ENCODE assay signal across 30 cellular contexts in genomic region chr17:64171041-64171440, GRCh38. TPM values are rescaled to one million over a fixed set of nuclear protein-coding genes. Genes with fewer than 3 reads are reported as not detected.
DNase-seq lines count a peak whose midpoint lies in the region; ATAC-seq, FAIRE-seq and TF ChIP-seq lines count a peak whose summit lies in the region.
"Had no signal": no experiment of that assay in that cellular context is flagged by ENCODE, and none has a peak within 500 bp of the region (broad histone marks: within the 10 kb centered on the region; RNA-seq: fewer than 3 reads in every experiment).

No MANE protein-coding gene starts in this region.

- intact Hi-C loops in endothelial cell of umbilical vein (cut with micrococcal nuclease): loop anchor here (5.0 kb wide), 1 partner anchor 91 kb away; the partner anchor contains the start of gene TEX2
- intact Hi-C loops in psoas muscle (cut with DNase I): no loop called here

- CTCF ChIA-PET in endothelial cell of umbilical vein (lab: Charles Lee): interaction anchor here (1.4 to 3.3 kb wide), 6 partner anchors 10 to 111 kb away, joined by 3 to 23 read pairs (median 6); no protein-coding TSS in a partner anchor

- no peaks in the 10 kb centered on the region for H3K79me2 ChIP-seq in endothelial cell of umbilical vein (ENCODE audit: control insufficient read depth, insufficient read depth, low read length)

- POLR2A ChIA-PET in endothelial cell of umbilical vein (lab: Charles Lee): interaction anchor here (1.1 to 3.3 kb wide), 2 partner anchors 25 to 93 kb away, joined by 5 to 13 read pairs; no protein-coding TSS in a partner anchor

- peak overlapping the region; percentile 6 for H3K4me2 ChIP-seq in endothelial cell of umbilical vein (ENCODE audit: insufficient read depth, low read length)

- peaks cover 10% of the 10 kb centered on the region for H3K4me1 ChIP-seq in RWPE2 (ENCODE audit: insufficient read depth, poor library complexity, severe bottlenecking)
- peaks cover 37% of the 10 kb centered on the region for H3K4me1 ChIP-seq in endothelial cell of umbilical vein (ENCODE audit: control insufficient read depth, extremely low read depth, insufficient read depth, low read length)
- H3K4me1 ChIP-seq in psoas muscle: peaks cover 52% of the 10 kb centered on the region

- no peak overlapping the region for H2AFZ ChIP-seq in endothelial cell of umbilical vein (ENCODE audit: low read depth, low read length)

- TF ChIP-seq CTCF in RWPE2 (IDR thresholded peaks at IDR 0.05; ENCODE audit: poor library complexity, severe bottlenecking) (no peak), endothelial cell of umbilical vein (IDR thresholded peaks at IDR 0.05; ENCODE audit: extremely low read depth in 1 of 2, insufficient read depth in 1 of 2, low read depth in 1 of 2, low read length in 2 of 2) (no peak), psoas muscle (IDR thresholded peaks at IDR 0.05) (no peak)

- H3K4me3 ChIP-seq in RWPE2 (ENCODE audit: severe bottlenecking) (no peak overlapping the region), endothelial cell of umbilical vein (replicated peaks in 1 of 3; ENCODE audit: insufficient read depth in 1 of 3, low read depth in 1 of 3, low read length in 3 of 3) (no peak overlapping the region), psoas muscle (no peak overlapping the region)
- H3K4me3 ChIP-seq: lower lobe of right lung, ovary, right lobe of liver, upper lobe of right lung had no signal

- H3K27ac ChIP-seq in RWPE2 (ENCODE audit: poor library complexity, severe bottlenecking): peak overlapping the region; percentile 51
- peak overlapping the region; percentile 84 for H3K27ac ChIP-seq in endothelial cell of umbilical vein (ENCODE audit: insufficient read depth, low read depth, low read length)
- H3K27ac ChIP-seq in psoas muscle: peak overlapping the region; percentile 86
- H3K27ac ChIP-seq: lower lobe of right lung, ovary, right lobe of liver, upper lobe of right lung, VCaP had no signal

- dilution Hi-C loops in endothelial cell of umbilical vein (cut with MboI; ENCODE audit: extremely low pct_ligation_motif_present, low sequenced_read_pairs): no loop called here

- H4K20me1 ChIP-seq in endothelial cell of umbilical vein (replicated peaks; ENCODE audit: control insufficient read depth, extremely low read depth, insufficient read depth, low read length): no peaks in the 10 kb centered on the region

- H3K9me1 ChIP-seq in endothelial cell of umbilical vein (replicated peaks; ENCODE audit: control insufficient read depth, extremely low read depth, insufficient read depth, low read length): no peaks in the 10 kb centered on the region

- WGBS in psoas muscle, 3 donors: 62 to 76% (median 63%) methylated on average over 8 of the region's 8 CpGs

- ATAC-seq in RWPE2 (ENCODE audit: low read depth) (peak; percentile 90), psoas muscle (peak in 3 of 4 donors; percentile 14 to 26 (median 18)), HG03045 (IDR thresholded peaks at IDR 0.05; ENCODE audit: unreplicated experiment) (no peak)
- ATAC-seq: lower lobe of right lung; right lobe of liver; stimulated activated memory B cell treated with anti-CD40 and anti-IgM and Interleukin-4, amounts not matched to agents 10 μg/mL and 1 μg/mL and 100 μg/mL, for 72 hours; upper lobe of right lung had no signal

- H3K27me3 ChIP-seq in RWPE2 (ENCODE audit: insufficient read depth, poor library complexity, severe bottlenecking) (no peaks in the 10 kb centered on the region), endothelial cell of umbilical vein (ENCODE audit: control insufficient read depth in 2 of 2, insufficient read depth in 2 of 2, low read length in 2 of 2) (no peaks in the 10 kb centered on the region), psoas muscle (ENCODE audit: insufficient read depth in 3 of 3, low read length in 2 of 3) (no peaks in the 10 kb centered on the region)
- H3K27me3 ChIP-seq: ovary, right lobe of liver, upper lobe of right lung had no signal

- no peaks in the 10 kb centered on the region for H3K9me3 ChIP-seq in RWPE2 (ENCODE audit: severe bottlenecking)
- no peaks in the 10 kb centered on the region for H3K9me3 ChIP-seq in endothelial cell of umbilical vein (replicated peaks; ENCODE audit: control insufficient read depth, insufficient read depth, low read length)
- no peaks in the 10 kb centered on the region for H3K9me3 ChIP-seq in psoas muscle
- H3K9me3 ChIP-seq: lower lobe of right lung, ovary, right lobe of liver, upper lobe of right lung had no signal

- DNase-seq in HPDE6-E6E7 (ENCODE audit: extremely low spot score): peak; percentile 60
- DNase-seq in RWPE2 (ENCODE audit: low spot score): no peak
- peak; percentile 59 for DNase-seq in endothelial cell of umbilical vein (ENCODE audit: low read depth, low spot score)
- DNase-seq in psoas muscle: no peak
- DNase-seq in islet precursor cell: no peak
- no peak for DNase-seq in activated CD4-positive, alpha-beta T cell treated with anti-CD3 and anti-CD28 coated beads, Interleukin-2, amount 50 U/mL, for 1 hour
- DNase-seq: activated CD4-positive, alpha-beta T cell treated with anti-CD3 and anti-CD28 coated beads for 4 hours; activated naive CD4-positive, alpha-beta T cell; activated T-cell treated with anti-CD3 and anti-CD28 coated beads, Interleukin-2, amount 50 U/mL, for 48 hours; C1 segment of cervical spinal cord; COR-L47; effector memory CD4-positive, alpha-beta T cell; GF-D8; H9; KBM-7; kidney; lower lobe of right lung; NCI-H1417 treated with DMSO at 0.1 percent for 48 hours; NCI-H2081; NCI-H2227 treated with DMSO at 0.1 percent for 48 hours; NCI-H774; ovary; right lobe of liver; stimulated activated CD4-positive, alpha-beta T cell treated with anti-CD3 and anti-CD28 coated beads, Interleukin-4, amount 100 ng/mL, for 4 hours; substantia nigra; upper lobe of right lung had no signal

- peaks cover 47% of the 10 kb centered on the region for H3K36me3 ChIP-seq in RWPE2 (ENCODE audit: low read depth)
- H3K36me3 ChIP-seq in endothelial cell of umbilical vein (ENCODE audit: control insufficient read depth in 2 of 2, extremely low read depth in 1 of 2, insufficient read depth in 2 of 2, low read length in 2 of 2): peaks cover 0 to 4% of the 10 kb centered on the region in 2 experiments
- H3K36me3 ChIP-seq in psoas muscle (ENCODE audit: insufficient read depth in 1 of 2, low read depth in 1 of 2): peaks cover 3 to 30% of the 10 kb centered on the region in 2 donors
- H3K36me3 ChIP-seq: ovary had no signal

- H3K9ac ChIP-seq in endothelial cell of umbilical vein (replicated peaks; ENCODE audit: extremely low read depth, insufficient read depth, low read length): peak overlapping the region; percentile 31

- TF ChIP-seq POLR2A in endothelial cell of umbilical vein (IDR thresholded peaks at IDR 0.05; ENCODE audit: low read depth, low read length): peak; percentile 39

- no TSS peak for BruUV-seq in endothelial cell of umbilical vein (replicated peaks; lab: Mats Ljungman, UMichigan)

- FAIRE-seq in endothelial cell of umbilical vein (lab: Jason Lieb, UNC): peak; percentile 89
- FAIRE-seq: HTR-8/SVneo, kidney had no signal

TF ChIP-seq in endothelial cell of umbilical vein, 7 proteins besides CTCF, POLR2A, EP300 and RAD21:
- TF ChIP-seq JUN (IDR thresholded peaks at IDR 0.05; ENCODE audit: borderline replicate concordance, insufficient read depth, insufficient read length, low read depth) (peak; percentile 90), POLR2AphosphoS5 (IDR thresholded peaks at IDR 0.05; ENCODE audit: insufficient read depth, low read depth, low read length) (peak; percentile 72), MYC (IDR thresholded peaks at IDR 0.05; ENCODE audit: low read depth, low read length) (peak; percentile 24), MAX (IDR thresholded peaks at IDR 0.05; ENCODE audit: insufficient read depth, insufficient read length) (no peak), EZH2 (IDR thresholded peaks at IDR 0.05; ENCODE audit: borderline replicate concordance, low read depth, low read length, severe bottlenecking) (no peak), GATA2 (IDR thresholded peaks at IDR 0.05; ENCODE audit: insufficient read depth, insufficient read length, low read depth, low read length) (no peak)

RNA-seq across cellular contexts. Expression of gene ERN1, which starts 41.1 kb away (rescaled TPM):
- total RNA-seq in endothelial cell of umbilical vein (14.7 and 21.5 TPM in 2 replicates), psoas muscle (10 to 100 TPM; 10.6 to 16.6 (median 14.2) TPM)
- polyA plus RNA-seq in endothelial cell of umbilical vein (8.3 and 9.1 TPM in 2 replicates), psoas muscle (1 to 10 TPM; 2.8 to 7.6 (median 5.4) TPM)
- 6.7 and 7.2 TPM in 2 replicates for polyA plus RNA-seq in endothelial cell of umbilical vein (2011; cell fraction: cytosol; rRNA removed)
- polyA plus RNA-seq in endothelial cell of umbilical vein (2011; cell fraction: nucleus; rRNA removed): 24.2 and 25.2 TPM in 2 replicates
- polyA plus RNA-seq in endothelial cell of umbilical vein (2012): 7.8 and 8.7 TPM in 2 replicates
- polyA minus RNA-seq in endothelial cell of umbilical vein: 17.7 and 31.3 TPM in 2 replicates
- polyA minus RNA-seq in endothelial cell of umbilical vein (2011; cell fraction: cytosol; rRNA and poly(A)+ RNA removed): 10.1 TPM
- polyA minus RNA-seq in endothelial cell of umbilical vein (2011; cell fraction: nucleus; rRNA and poly(A)+ RNA removed): 28.5 and 35.8 TPM in 2 replicates

Comparison
In these comparisons a context has a peak if more than half of its experiments do, and no peak if none do; other contexts are left out.
1. DNase-seq: peak in HPDE6-E6E7 (single experiment) and endothelial cell of umbilical vein (single experiment); none in RWPE2 (single experiment), psoas muscle (0 of 2), islet precursor cell (single experiment) and activated CD4-positive, alpha-beta T cell treated with anti-CD3 and anti-CD28 coated beads, Interleukin-2, amount 50 U/mL, for 1 hour (single experiment).
2. Peak in every context shown above with its lines, with median percentiles within 50 percentile points of each other: H3K27ac ChIP-seq.